In the genomic region with DNA sequence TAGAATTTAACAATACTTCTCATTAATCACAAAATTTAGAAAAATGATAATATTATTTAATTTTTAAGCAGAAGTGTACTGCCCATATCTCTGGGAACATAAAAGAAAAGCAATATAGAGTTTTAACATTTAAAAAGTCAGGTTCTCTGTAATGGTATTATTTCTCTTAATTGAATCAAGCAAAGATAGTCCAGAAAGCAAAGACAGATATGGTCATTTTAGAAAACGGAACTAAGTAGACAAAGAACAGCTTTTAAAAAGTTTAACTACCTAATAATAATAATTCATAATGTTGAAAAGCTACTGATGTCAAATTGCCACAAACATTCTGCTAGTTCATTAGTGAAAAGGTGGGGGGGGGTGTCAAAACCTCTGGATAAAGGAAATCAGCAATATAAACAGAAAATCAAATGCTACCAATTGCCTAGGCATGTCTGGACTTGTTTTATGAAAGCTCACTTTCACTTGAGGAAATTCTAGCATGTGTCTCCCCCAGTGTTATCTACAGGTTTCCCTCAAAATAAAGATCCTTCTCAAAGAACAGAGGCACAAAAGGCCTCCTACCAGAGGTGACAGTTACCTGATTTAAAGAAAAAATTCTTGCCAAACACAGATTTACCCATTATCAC, we compare ENCODE assay signal across 9 cellular contexts. TPM values are rescaled to one million over a fixed set of nuclear protein-coding genes. Genes with fewer than 3 reads are reported as not detected.
DNase-seq lines count a peak whose midpoint lies in the region; ATAC-seq and TF ChIP-seq lines count a peak whose summit lies in the region.
"Had no signal": no experiment of that assay in that cellular context is flagged by ENCODE, and none has a peak within 500 bp of the region (broad histone marks: within the 10 kb centered on the region; RNA-seq: fewer than 3 reads in every experiment).

No MANE protein-coding gene starts in this region.

- H3K27me3 Mint-ChIP-seq in activated T-cell treated with anti-CD3 and anti-CD28 coated beads, Interleukin-2, amount 50 U/mL, for 72 hours (ENCODE audit: low read depth): no peaks in the 10 kb centered on the region

- peaks cover 4 to 8% of the 10 kb centered on the region in 2 donors for H3K36me3 Mint-ChIP-seq in activated T-cell treated with anti-CD3 and anti-CD28 coated beads, Interleukin-2, amount 50 U/mL, for 72 hours (ENCODE audit: insufficient read depth in 2 of 2)

- peak overlapping the region; percentile 25 to 58 for H3K4me3 Mint-ChIP-seq in activated T-cell treated with anti-CD3 and anti-CD28 coated beads, Interleukin-2, amount 50 U/mL, for 72 hours

- ATAC-seq in activated T-cell treated with anti-CD3 and anti-CD28 coated beads, Interleukin-2, amount 50 U/mL, for 72 hours (replicated peaks in 1 of 2): no peak
- no peak for ATAC-seq in HG02852 (IDR thresholded peaks at IDR 0.05; ENCODE audit: unreplicated experiment)

- DNase-seq in activated T-cell treated with anti-CD3 and anti-CD28 coated beads, Interleukin-2, amount 50 U/mL, for 72 hours: no peak
- no peak for DNase-seq in activated T-cell treated with anti-CD3 and anti-CD28 coated beads, Interleukin-2, amount 50 U/mL, for 1 hour
- DNase-seq in RKO (ENCODE audit: low spot score) (peak; percentile 30), epithelial cell of proximal tubule (ENCODE audit: low read depth) (no peak), superior temporal gyrus (ENCODE audit: extremely low spot score) (peak; percentile 16), islet precursor cell (no peak), HT-29 (ENCODE audit: low spot score) (no peak)
- DNase-seq: GF-D8 had no signal

- no peak for TF ChIP-seq CTCF in epithelial cell of proximal tubule (conservative IDR thresholded peaks at IDR 0.05; ENCODE audit: low read depth, low read length)

- H3K27ac Mint-ChIP-seq in activated T-cell treated with anti-CD3 and anti-CD28 coated beads, Interleukin-2, amount 50 U/mL, for 72 hours: no peak overlapping the region

- peaks cover 37% of the 10 kb centered on the region for H3K4me1 Mint-ChIP-seq in activated T-cell treated with anti-CD3 and anti-CD28 coated beads, Interleukin-2, amount 50 U/mL, for 72 hours (ENCODE audit: low read depth)

- H3K4me3 ChIP-seq in epithelial cell of proximal tubule (ENCODE audit: low read depth, low read length): peak overlapping the region; percentile 96

- no peaks in the 10 kb centered on the region for H3K9me3 Mint-ChIP-seq in activated T-cell treated with anti-CD3 and anti-CD28 coated beads, Interleukin-2, amount 50 U/mL, for 72 hours

RNA-seq across cellular contexts. Expression of a gene that starts 1.7 kb away (rescaled TPM):
- 10 to 100 TPM; 24.7 to 27.2 TPM for total RNA-seq in activated T-cell treated with anti-CD3 and anti-CD28 coated beads, Interleukin-2, amount 50 U/mL, for 72 hours
- total RNA-seq in epithelial cell of proximal tubule: 4.8 and 10.2 TPM in 2 replicates
- 0.89 and 2.1 TPM in 2 replicates for total RNA-seq in HT-29 (2014; rRNA removed; shearing (Covaris generic))

Comparison
In these comparisons a context has a peak if more than half of its experiments do, and no peak if none do; other contexts are left out.
1. DNase-seq: peak in RKO (single experiment) and superior temporal gyrus (single experiment); none in activated T-cell treated with anti-CD3 and anti-CD28 coated beads, Interleukin-2, amount 50 U/mL, for 72 hours (0 of 2), activated T-cell treated with anti-CD3 and anti-CD28 coated beads, Interleukin-2, amount 50 U/mL, for 1 hour (single experiment), epithelial cell of proximal tubule (single experiment), islet precursor cell (single experiment) and HT-29 (single experiment).